ENCODE assay signal across 6 cellular contexts in genomic region chr17:21613071-21613429, GRCh38.
"Had no signal": no experiment of that assay in that cellular context is flagged by ENCODE, and none has a peak within 500 bp of the region (broad histone marks: within the 10 kb centered on the region; RNA-seq: fewer than 3 reads in every experiment).

No MANE protein-coding gene starts in this region.

- H3K4me1 Mint-ChIP-seq: GM23338, H9 had no signal

- H3K27ac ChIP-seq: KMS-11 had no signal

- H3K4me3 Mint-ChIP-seq: GM23338, H9 had no signal

- DNase-seq: H9, HCEC 1CT, IMR-90, KBM-7 had no signal

- H3K4me3 ChIP-seq: GM23338 had no signal

- H3K27ac Mint-ChIP-seq: GM23338, H9 had no signal

- ATAC-seq: GM23338 had no signal
